In the genomic region with DNA sequence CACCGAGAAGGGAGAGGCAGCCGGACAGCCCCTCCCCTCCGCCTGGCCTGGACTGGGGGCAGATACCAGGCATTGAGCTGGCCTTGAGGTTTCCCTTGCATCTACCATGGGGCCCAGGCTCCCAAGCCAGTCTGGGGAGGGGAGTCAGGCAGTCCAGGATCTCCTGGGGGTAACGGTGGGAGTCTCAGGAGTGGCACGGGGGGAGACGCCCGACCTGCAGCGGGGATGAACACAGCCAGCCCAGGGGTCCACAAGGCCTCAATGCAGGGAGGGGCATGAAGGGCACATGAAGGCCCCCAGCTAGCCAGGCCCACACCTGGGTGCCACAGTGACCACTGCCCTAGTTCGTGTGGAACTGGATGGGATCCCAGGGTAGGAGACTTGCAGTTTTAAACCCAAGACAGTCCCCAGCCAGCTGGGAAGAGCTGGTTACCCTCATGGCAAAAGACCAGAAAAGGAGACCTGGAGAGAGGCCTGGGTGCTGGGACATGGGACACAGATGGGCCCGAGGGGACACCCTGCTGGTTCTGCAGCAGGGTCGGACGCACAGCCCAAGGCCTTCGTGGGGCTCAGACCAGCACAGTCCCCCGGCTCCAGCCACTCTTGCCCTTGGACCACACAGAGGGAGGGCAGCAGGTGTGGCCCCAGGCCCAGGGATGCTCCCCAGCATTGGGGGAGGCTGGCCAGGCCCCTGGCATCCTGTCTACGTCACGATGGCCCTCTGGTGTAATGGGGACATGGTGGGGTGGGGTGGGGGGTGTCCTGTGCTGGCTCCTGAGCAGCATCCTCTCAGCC, we compare ENCODE assay signal across 2 cellular contexts.
A peak's percentile ranks its signal among the peaks of the same experiment; 100 is the strongest.
TF ChIP-seq lines count a peak whose summit lies in the region.

No MANE protein-coding gene starts in this region.

TF ChIP-seq in HEK293, 187 proteins besides CTCF, POLR2A, EP300 and RAD21:
- TF ChIP-seq, protein P1, sequence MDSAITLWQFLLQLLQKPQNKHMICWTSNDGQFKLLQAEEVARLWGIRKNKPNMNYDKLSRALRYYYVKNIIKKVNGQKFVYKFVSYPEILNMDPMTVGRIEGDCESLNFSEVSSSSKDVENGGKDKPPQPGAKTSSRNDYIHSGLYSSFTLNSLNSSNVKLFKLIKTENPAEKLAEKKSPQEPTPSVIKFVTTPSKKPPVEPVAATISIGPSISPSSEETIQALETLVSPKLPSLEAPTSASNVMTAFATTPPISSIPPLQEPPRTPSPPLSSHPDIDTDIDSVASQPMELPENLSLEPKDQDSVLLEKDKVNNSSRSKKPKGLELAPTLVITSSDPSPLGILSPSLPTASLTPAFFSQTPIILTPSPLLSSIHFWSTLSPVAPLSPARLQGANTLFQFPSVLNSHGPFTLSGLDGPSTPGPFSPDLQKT (IDR thresholded peaks at IDR 0.05; ENCODE audit: borderline replicate concordance, low read depth, low read length), result no peak
- TF ChIP-seq GLIS2 (tag by site-specific recombination; IDR thresholded peaks at IDR 0.05) (peak; percentile 23; the same call in 1 of the 2 replicates), GLIS1 (tag by site-specific recombination; IDR thresholded peaks at IDR 0.05) (peak; percentile 91), ZNF426 (tag by site-specific recombination; IDR thresholded peaks at IDR 0.05) (no peak)

TF ChIP-seq in GM12878, 131 proteins besides CTCF, POLR2A, EP300 and RAD21:
- TF ChIP-seq YY1 (IDR thresholded peaks at IDR 0.05; ENCODE audit: low read depth, low read length), result no peak
- no peak for TF ChIP-seq KDM1A (IDR thresholded peaks at IDR 0.05; ENCODE audit: borderline replicate concordance)
- TF ChIP-seq BMI1 (IDR thresholded peaks at IDR 0.05; ENCODE audit: borderline replicate concordance), result no peak
- TF ChIP-seq TARDBP (IDR thresholded peaks at IDR 0.05; ENCODE audit: borderline replicate concordance), result no peak
- TF ChIP-seq, protein P2, sequence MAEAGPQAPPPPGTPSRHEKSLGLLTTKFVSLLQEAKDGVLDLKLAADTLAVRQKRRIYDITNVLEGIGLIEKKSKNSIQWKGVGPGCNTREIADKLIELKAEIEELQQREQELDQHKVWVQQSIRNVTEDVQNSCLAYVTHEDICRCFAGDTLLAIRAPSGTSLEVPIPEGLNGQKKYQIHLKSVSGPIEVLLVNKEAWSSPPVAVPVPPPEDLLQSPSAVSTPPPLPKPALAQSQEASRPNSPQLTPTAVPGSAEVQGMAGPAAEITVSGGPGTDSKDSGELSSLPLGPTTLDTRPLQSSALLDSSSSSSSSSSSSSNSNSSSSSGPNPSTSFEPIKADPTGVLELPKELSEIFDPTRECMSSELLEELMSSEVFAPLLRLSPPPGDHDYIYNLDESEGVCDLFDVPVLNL (IDR thresholded peaks at IDR 0.05; ENCODE audit: low read depth, low read length), result no peak
- TF ChIP-seq TCF12 (IDR thresholded peaks at IDR 0.05; ENCODE audit: low read depth, low read length), result no peak
- TF ChIP-seq, protein P3, sequence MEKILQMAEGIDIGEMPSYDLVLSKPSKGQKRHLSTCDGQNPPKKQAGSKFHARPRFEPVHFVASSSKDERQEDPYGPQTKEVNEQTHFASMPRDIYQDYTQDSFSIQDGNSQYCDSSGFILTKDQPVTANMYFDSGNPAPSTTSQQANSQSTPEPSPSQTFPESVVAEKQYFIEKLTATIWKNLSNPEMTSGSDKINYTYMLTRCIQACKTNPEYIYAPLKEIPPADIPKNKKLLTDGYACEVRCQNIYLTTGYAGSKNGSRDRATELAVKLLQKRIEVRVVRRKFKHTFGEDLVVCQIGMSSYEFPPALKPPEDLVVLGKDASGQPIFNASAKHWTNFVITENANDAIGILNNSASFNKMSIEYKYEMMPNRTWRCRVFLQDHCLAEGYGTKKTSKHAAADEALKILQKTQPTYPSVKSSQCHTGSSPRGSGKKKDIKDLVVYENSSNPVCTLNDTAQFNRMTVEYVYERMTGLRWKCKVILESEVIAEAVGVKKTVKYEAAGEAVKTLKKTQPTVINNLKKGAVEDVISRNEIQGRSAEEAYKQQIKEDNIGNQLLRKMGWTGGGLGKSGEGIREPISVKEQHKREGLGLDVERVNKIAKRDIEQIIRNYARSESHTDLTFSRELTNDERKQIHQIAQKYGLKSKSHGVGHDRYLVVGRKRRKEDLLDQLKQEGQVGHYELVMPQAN (conservative IDR thresholded peaks at IDR 0.05), result no peak
- no peak for TF ChIP-seq PAX8 (IDR thresholded peaks at IDR 0.05)
- no peak for TF ChIP-seq NRF1 (conservative IDR thresholded peaks at IDR 0.05; ENCODE audit: low read depth, low read length)
- TF ChIP-seq NR2C2 (IDR thresholded peaks at IDR 0.05; ENCODE audit: borderline replicate concordance, control insufficient read depth, insufficient read length, low read depth), result no peak
- TF ChIP-seq MYB (IDR thresholded peaks at IDR 0.05; ENCODE audit: borderline replicate concordance, low read depth, low read length), result no peak
- no peak for TF ChIP-seq MEF2A (IDR thresholded peaks at IDR 0.05; ENCODE audit: insufficient read depth, low read depth, low read length)
- no peak for TF ChIP-seq NFIC (IDR thresholded peaks at IDR 0.05; ENCODE audit: low read depth, low read length)
- no peak for TF ChIP-seq SRF (IDR thresholded peaks at IDR 0.05; ENCODE audit: low read depth in 2 of 2, low read length in 2 of 2)
- no peak for TF ChIP-seq RCOR1 (conservative IDR thresholded peaks at IDR 0.05; ENCODE audit: low read depth, low read length)
- TF ChIP-seq, protein P4, sequence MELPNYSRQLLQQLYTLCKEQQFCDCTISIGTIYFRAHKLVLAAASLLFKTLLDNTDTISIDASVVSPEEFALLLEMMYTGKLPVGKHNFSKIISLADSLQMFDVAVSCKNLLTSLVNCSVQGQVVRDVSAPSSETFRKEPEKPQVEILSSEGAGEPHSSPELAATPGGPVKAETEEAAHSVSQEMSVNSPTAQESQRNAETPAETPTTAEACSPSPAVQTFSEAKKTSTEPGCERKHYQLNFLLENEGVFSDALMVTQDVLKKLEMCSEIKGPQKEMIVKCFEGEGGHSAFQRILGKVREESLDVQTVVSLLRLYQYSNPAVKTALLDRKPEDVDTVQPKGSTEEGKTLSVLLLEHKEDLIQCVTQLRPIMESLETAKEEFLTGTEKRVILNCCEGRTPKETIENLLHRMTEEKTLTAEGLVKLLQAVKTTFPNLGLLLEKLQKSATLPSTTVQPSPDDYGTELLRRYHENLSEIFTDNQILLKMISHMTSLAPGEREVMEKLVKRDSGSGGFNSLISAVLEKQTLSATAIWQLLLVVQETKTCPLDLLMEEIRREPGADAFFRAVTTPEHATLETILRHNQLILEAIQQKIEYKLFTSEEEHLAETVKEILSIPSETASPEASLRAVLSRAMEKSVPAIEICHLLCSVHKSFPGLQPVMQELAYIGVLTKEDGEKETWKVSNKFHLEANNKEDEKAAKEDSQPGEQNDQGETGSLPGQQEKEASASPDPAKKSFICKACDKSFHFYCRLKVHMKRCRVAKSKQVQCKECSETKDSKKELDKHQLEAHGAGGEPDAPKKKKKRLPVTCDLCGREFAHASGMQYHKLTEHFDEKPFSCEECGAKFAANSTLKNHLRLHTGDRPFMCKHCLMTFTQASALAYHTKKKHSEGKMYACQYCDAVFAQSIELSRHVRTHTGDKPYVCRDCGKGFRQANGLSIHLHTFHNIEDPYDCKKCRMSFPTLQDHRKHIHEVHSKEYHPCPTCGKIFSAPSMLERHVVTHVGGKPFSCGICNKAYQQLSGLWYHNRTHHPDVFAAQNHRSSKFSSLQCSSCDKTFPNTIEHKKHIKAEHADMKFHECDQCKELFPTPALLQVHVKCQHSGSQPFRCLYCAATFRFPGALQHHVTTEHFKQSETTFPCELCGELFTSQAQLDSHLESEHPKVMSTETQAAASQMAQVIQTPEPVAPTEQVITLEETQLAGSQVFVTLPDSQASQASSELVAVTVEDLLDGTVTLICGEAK (IDR thresholded peaks at IDR 0.05; ENCODE audit: borderline replicate concordance), result no peak
- TF ChIP-seq EED (IDR thresholded peaks at IDR 0.05; ENCODE audit: low read depth), result no peak
